ENCODE assay signal across 1 cellular context in genomic region chr17:81436294-81436849, GRCh38.
TF ChIP-seq lines count a peak whose summit lies in the region.

No MANE protein-coding gene starts in this region.

TF ChIP-seq in GM23338, 12 proteins besides CTCF, POLR2A, EP300 and RAD21 (continued from another document):
- TF ChIP-seq, protein P1, sequence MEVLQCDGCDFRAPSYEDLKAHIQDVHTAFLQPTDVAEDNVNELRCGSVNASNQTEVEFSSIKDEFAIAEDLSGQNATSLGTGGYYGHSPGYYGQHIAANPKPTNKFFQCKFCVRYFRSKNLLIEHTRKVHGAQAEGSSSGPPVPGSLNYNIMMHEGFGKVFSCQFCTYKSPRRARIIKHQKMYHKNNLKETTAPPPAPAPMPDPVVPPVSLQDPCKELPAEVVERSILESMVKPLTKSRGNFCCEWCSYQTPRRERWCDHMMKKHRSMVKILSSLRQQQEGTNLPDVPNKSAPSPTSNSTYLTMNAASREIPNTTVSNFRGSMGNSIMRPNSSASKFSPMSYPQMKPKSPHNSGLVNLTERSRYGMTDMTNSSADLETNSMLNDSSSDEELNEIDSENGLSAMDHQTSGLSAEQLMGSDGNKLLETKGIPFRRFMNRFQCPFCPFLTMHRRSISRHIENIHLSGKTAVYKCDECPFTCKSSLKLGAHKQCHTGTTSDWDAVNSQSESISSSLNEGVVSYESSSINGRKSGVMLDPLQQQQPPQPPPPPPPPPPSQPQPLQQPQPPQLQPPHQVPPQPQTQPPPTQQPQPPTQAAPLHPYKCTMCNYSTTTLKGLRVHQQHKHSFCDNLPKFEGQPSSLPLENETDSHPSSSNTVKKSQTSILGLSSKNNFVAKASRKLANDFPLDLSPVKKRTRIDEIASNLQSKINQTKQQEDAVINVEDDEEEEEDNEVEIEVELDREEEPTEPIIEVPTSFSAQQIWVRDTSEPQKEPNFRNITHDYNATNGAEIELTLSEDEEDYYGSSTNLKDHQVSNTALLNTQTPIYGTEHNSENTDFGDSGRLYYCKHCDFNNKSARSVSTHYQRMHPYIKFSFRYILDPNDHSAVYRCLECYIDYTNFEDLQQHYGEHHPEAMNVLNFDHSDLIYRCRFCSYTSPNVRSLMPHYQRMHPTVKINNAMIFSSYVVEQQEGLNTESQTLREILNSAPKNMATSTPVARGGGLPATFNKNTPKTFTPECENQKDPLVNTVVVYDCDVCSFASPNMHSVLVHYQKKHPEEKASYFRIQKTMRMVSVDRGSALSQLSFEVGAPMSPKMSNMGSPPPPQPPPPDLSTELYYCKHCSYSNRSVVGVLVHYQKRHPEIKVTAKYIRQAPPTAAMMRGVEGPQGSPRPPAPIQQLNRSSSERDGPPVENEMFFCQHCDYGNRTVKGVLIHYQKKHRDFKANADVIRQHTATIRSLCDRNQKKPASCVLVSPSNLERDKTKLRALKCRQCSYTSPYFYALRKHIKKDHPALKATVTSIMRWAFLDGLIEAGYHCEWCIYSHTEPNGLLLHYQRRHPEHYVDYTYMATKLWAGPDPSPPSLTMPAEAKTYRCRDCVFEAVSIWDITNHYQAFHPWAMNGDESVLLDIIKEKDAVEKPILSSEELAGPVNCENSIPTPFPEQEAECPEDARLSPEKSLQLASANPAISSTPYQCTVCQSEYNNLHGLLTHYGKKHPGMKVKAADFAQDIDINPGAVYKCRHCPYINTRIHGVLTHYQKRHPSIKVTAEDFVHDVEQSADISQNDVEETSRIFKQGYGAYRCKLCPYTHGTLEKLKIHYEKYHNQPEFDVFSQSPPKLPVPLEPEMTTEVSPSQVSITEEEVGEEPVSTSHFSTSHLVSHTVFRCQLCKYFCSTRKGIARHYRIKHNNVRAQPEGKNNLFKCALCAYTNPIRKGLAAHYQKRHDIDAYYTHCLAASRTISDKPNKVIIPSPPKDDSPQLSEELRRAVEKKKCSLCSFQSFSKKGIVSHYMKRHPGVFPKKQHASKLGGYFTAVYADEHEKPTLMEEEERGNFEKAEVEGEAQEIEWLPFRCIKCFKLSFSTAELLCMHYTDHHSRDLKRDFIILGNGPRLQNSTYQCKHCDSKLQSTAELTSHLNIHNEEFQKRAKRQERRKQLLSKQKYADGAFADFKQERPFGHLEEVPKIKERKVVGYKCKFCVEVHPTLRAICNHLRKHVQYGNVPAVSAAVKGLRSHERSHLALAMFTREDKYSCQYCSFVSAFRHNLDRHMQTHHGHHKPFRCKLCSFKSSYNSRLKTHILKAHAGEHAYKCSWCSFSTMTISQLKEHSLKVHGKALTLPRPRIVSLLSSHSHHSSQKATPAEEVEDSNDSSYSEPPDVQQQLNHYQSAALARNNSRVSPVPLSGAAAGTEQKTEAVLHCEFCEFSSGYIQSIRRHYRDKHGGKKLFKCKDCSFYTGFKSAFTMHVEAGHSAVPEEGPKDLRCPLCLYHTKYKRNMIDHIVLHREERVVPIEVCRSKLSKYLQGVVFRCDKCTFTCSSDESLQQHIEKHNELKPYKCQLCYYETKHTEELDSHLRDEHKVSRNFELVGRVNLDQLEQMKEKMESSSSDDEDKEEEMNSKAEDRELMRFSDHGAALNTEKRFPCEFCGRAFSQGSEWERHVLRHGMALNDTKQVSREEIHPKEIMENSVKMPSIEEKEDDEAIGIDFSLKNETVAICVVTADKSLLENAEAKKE (CRISPR knock-in tag; IDR thresholded peaks at IDR 0.05) = no peak
- no peak for TF ChIP-seq REST (IDR thresholded peaks at IDR 0.05; ENCODE audit: unreplicated experiment)
- TF ChIP-seq STAT1 (IDR thresholded peaks at IDR 0.05; ENCODE audit: unreplicated experiment) = no peak
- TF ChIP-seq NANOG (IDR thresholded peaks at IDR 0.05; ENCODE audit: borderline replicate concordance) = no peak
- no peak for TF ChIP-seq POLR2AphosphoS5 (IDR thresholded peaks at IDR 0.05; ENCODE audit: low read depth)
- no peak for TF ChIP-seq EZH2phosphoT487 (IDR thresholded peaks at IDR 0.05; ENCODE audit: unreplicated experiment)
- no peak for TF ChIP-seq CREB1 (CRISPR knock-in tag; IDR thresholded peaks at IDR 0.05; ENCODE audit: low read depth)
- TF ChIP-seq, protein P2, sequence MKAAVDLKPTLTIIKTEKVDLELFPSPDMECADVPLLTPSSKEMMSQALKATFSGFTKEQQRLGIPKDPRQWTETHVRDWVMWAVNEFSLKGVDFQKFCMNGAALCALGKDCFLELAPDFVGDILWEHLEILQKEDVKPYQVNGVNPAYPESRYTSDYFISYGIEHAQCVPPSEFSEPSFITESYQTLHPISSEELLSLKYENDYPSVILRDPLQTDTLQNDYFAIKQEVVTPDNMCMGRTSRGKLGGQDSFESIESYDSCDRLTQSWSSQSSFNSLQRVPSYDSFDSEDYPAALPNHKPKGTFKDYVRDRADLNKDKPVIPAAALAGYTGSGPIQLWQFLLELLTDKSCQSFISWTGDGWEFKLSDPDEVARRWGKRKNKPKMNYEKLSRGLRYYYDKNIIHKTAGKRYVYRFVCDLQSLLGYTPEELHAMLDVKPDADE (IDR thresholded peaks at IDR 0.05) = no peak
